12 cellular contexts compared by ENCODE assay signal in genomic region chr2:2664989-2665833, GRCh38.
A peak's percentile ranks its signal among the peaks of the same experiment; 100 is the strongest.
DNase-seq lines count a peak whose midpoint lies in the region; ATAC-seq and TF ChIP-seq lines count a peak whose summit lies in the region.
"Had no signal": no experiment of that assay in that cellular context is flagged by ENCODE, and none has a peak within 500 bp of the region (broad histone marks: within the 10 kb centered on the region; RNA-seq: fewer than 3 reads in every experiment).

No MANE protein-coding gene starts in this region.

- H3K27me3 Mint-ChIP-seq in activated CD8-positive, alpha-beta T cell treated with anti-CD3 and anti-CD28 coated beads for 36 hours: no peaks in the 10 kb centered on the region
- H3K27me3 Mint-ChIP-seq in activated CD8-positive, alpha-beta T cell treated with anti-CD3 and anti-CD28 coated beads, Interleukin-2, amount 10 ng/mL, durations not matched to agents 7 days and 5 days (ENCODE audit: low read depth): no peaks in the 10 kb centered on the region
- H3K27me3 Mint-ChIP-seq in stimulated activated naive CD8-positive, alpha-beta T cell treated with anti-CD3 and anti-CD28 coated beads, Interleukin-15, amount 100 ng/mL, for 72 hours: no peaks in the 10 kb centered on the region
- peaks cover 17% of the 10 kb centered on the region for H3K27me3 Mint-ChIP-seq in endothelial cell (ENCODE audit: unreplicated experiment)
- H3K27me3 Mint-ChIP-seq: dendritic cell treated with granulocyte-macrophage colony-stimulating factor and Interleukin-4, amounts not matched to agents 40 ng/mL and 50 ng/mL, for 4 days had no signal

- no peaks in the 10 kb centered on the region for H3K9me3 ChIP-seq in PC-9 (ENCODE audit: insufficient read depth, low read depth)

- H4K20me1 ChIP-seq in PC-9 (ENCODE audit: insufficient read depth): no peaks in the 10 kb centered on the region; the same call in none of the 2 replicates

- no TSS peak for BruUV-seq in PC-9 (replicated peaks; lab: Mats Ljungman, UMichigan)

- no peak overlapping the region for H3K27ac Mint-ChIP-seq in activated CD8-positive, alpha-beta T cell treated with anti-CD3 and anti-CD28 coated beads for 36 hours
- H3K27ac Mint-ChIP-seq in activated CD8-positive, alpha-beta T cell treated with anti-CD3 and anti-CD28 coated beads, Interleukin-2, amount 10 ng/mL, durations not matched to agents 7 days and 5 days: no peak overlapping the region
- H3K27ac Mint-ChIP-seq in stimulated activated naive CD8-positive, alpha-beta T cell treated with anti-CD3 and anti-CD28 coated beads, Interleukin-15, amount 100 ng/mL, for 72 hours: no peak overlapping the region
- no peak overlapping the region for H3K27ac Mint-ChIP-seq in endothelial cell (ENCODE audit: unreplicated experiment)
- H3K27ac Mint-ChIP-seq: dendritic cell treated with granulocyte-macrophage colony-stimulating factor and Interleukin-4, amounts not matched to agents 40 ng/mL and 50 ng/mL, for 4 days had no signal

- peaks cover 93% of the 10 kb centered on the region for H3K27me3 ChIP-seq in PC-9 (ENCODE audit: insufficient read depth, low read depth)

- H3K4me3 ChIP-seq in PC-9: no peak overlapping the region

- H3K4me1 Mint-ChIP-seq in activated CD8-positive, alpha-beta T cell treated with anti-CD3 and anti-CD28 coated beads for 36 hours (ENCODE audit: low read depth): no peaks in the 10 kb centered on the region
- H3K4me1 Mint-ChIP-seq in activated CD8-positive, alpha-beta T cell treated with anti-CD3 and anti-CD28 coated beads, Interleukin-2, amount 10 ng/mL, durations not matched to agents 7 days and 5 days (ENCODE audit: low read depth): no peaks in the 10 kb centered on the region
- H3K4me1 Mint-ChIP-seq in stimulated activated naive CD8-positive, alpha-beta T cell treated with anti-CD3 and anti-CD28 coated beads, Interleukin-15, amount 100 ng/mL, for 72 hours: no peaks in the 10 kb centered on the region
- peaks cover 2% of the 10 kb centered on the region for H3K4me1 Mint-ChIP-seq in endothelial cell (ENCODE audit: unreplicated experiment)

- intact Hi-C loops in activated CD8-positive, alpha-beta T cell treated with anti-CD3 and anti-CD28 coated beads for 36 hours (cut with micrococcal nuclease): no loop called here
- intact Hi-C loops in PC-9 (cut with micrococcal nuclease; ENCODE audit: unreplicated experiment): no loop called here

- H3K9me2 ChIP-seq in PC-9 (ENCODE audit: insufficient read depth): no peaks in the 10 kb centered on the region

- CTCF ChIA-PET in activated CD8-positive, alpha-beta T cell treated with anti-CD3 and anti-CD28 coated beads for 36 hours (lab: Charles Lee): no interaction called here
- CTCF ChIA-PET in activated CD8-positive, alpha-beta T cell treated with anti-CD3 and anti-CD28 coated beads, Interleukin-2, amount 10 ng/mL, durations not matched to agents 7 days and 5 days (lab: Charles Lee): no interaction called here
- CTCF ChIA-PET in PC-9 (lab: Charles Lee): no interaction called here

- no peak for TF ChIP-seq CTCF in activated CD8-positive, alpha-beta T cell treated with anti-CD3 and anti-CD28 coated beads for 36 hours (IDR thresholded peaks at IDR 0.05)
- TF ChIP-seq CTCF in endothelial cell (IDR thresholded peaks at IDR 0.05; ENCODE audit: unreplicated experiment) (no peak), PC-9 (conservative IDR thresholded peaks at IDR 0.05) (no peak)

- DNase-seq in activated CD8-positive, alpha-beta T cell treated with anti-CD3 and anti-CD28 coated beads for 36 hours: no peak
- no peak for DNase-seq in activated CD8-positive, alpha-beta T cell treated with anti-CD3 and anti-CD28 coated beads, Interleukin-2, amount 10 ng/mL, durations not matched to agents 7 days and 5 days
- DNase-seq in SK-N-DZ (ENCODE audit: low spot score) (peak; percentile 25), iris pigment epithelial cell (ENCODE audit: low read depth) (peak; percentile 65), endothelial cell (ENCODE audit: low spot score) (no peak), PC-9 (no peak)
- no peak for DNase-seq in stimulated activated naive CD8-positive, alpha-beta T cell treated with anti-CD3 and anti-CD28 coated beads, Interleukin-15, amount 100 ng/mL, for 72 hours
- no peak for DNase-seq in activated CD4-positive, CD25-positive, alpha-beta regulatory T cell treated with anti-CD3 and anti-CD28 coated beads, Interleukin-2, amount 50 U/mL, for 72 hours
- DNase-seq: activated naive CD4-positive, alpha-beta T cell treated with Interleukin-2 at 50 U/mL for 16 hours; NCI-H2107; small intestine had no signal

- peak; percentile 27 for ATAC-seq in activated CD8-positive, alpha-beta T cell treated with anti-CD3 and anti-CD28 coated beads for 36 hours
- no peak for ATAC-seq in activated CD8-positive, alpha-beta T cell treated with anti-CD3 and anti-CD28 coated beads, Interleukin-2, amount 10 ng/mL, durations not matched to agents 7 days and 5 days
- peak; percentile 18 for ATAC-seq in stimulated activated naive CD8-positive, alpha-beta T cell treated with anti-CD3 and anti-CD28 coated beads, Interleukin-15, amount 100 ng/mL, for 72 hours

- no peaks in the 10 kb centered on the region for H3K36me3 ChIP-seq in PC-9 (ENCODE audit: low read depth)

- H3F3A ChIP-seq in PC-9 (ENCODE audit: insufficient read depth, low read depth): no peaks in the 10 kb centered on the region

- no peak overlapping the region for H3K4me2 ChIP-seq in PC-9

- no peaks in the 10 kb centered on the region for H3K4me1 ChIP-seq in PC-9 (replicated peaks; ENCODE audit: insufficient read depth)

- H3K79me2 ChIP-seq in PC-9 (ENCODE audit: low read depth): no peaks in the 10 kb centered on the region

- H3K9me3 Mint-ChIP-seq in activated CD8-positive, alpha-beta T cell treated with anti-CD3 and anti-CD28 coated beads for 36 hours: peaks cover 4% of the 10 kb centered on the region
- H3K9me3 Mint-ChIP-seq in activated CD8-positive, alpha-beta T cell treated with anti-CD3 and anti-CD28 coated beads, Interleukin-2, amount 10 ng/mL, durations not matched to agents 7 days and 5 days (ENCODE audit: insufficient read depth): no peaks in the 10 kb centered on the region
- peaks cover 5 to 6% of the 10 kb centered on the region in 2 donors for H3K9me3 Mint-ChIP-seq in stimulated activated naive CD8-positive, alpha-beta T cell treated with anti-CD3 and anti-CD28 coated beads, Interleukin-15, amount 100 ng/mL, for 72 hours
- H3K9me3 Mint-ChIP-seq in endothelial cell (ENCODE audit: unreplicated experiment): no peaks in the 10 kb centered on the region
- H3K9me3 Mint-ChIP-seq: dendritic cell treated with granulocyte-macrophage colony-stimulating factor and Interleukin-4, amounts not matched to agents 40 ng/mL and 50 ng/mL, for 4 days had no signal

- POLR2A ChIA-PET in activated CD8-positive, alpha-beta T cell treated with anti-CD3 and anti-CD28 coated beads for 36 hours (lab: Charles Lee): no interaction called here
- POLR2A ChIA-PET in activated CD8-positive, alpha-beta T cell treated with anti-CD3 and anti-CD28 coated beads, Interleukin-2, amount 10 ng/mL, durations not matched to agents 7 days and 5 days (lab: Charles Lee): no interaction called here
- POLR2A ChIA-PET in PC-9 (lab: Charles Lee; ENCODE audit: unreplicated experiment): no interaction called here

- H3K27ac ChIP-seq in PC-9: no peak overlapping the region

- no peak overlapping the region for H3K4me3 Mint-ChIP-seq in activated CD8-positive, alpha-beta T cell treated with anti-CD3 and anti-CD28 coated beads for 36 hours
- no peak overlapping the region for H3K4me3 Mint-ChIP-seq in activated CD8-positive, alpha-beta T cell treated with anti-CD3 and anti-CD28 coated beads, Interleukin-2, amount 10 ng/mL, durations not matched to agents 7 days and 5 days
- H3K4me3 Mint-ChIP-seq in stimulated activated naive CD8-positive, alpha-beta T cell treated with anti-CD3 and anti-CD28 coated beads, Interleukin-15, amount 100 ng/mL, for 72 hours: no peak overlapping the region
- no peak overlapping the region for H3K4me3 Mint-ChIP-seq in endothelial cell (ENCODE audit: unreplicated experiment)
- H3K4me3 Mint-ChIP-seq: dendritic cell treated with granulocyte-macrophage colony-stimulating factor and Interleukin-4, amounts not matched to agents 40 ng/mL and 50 ng/mL, for 4 days had no signal

- H2AFZ ChIP-seq in PC-9: no peak overlapping the region

- H3K36me3 Mint-ChIP-seq in activated CD8-positive, alpha-beta T cell treated with anti-CD3 and anti-CD28 coated beads for 36 hours (ENCODE audit: low read depth): no peaks in the 10 kb centered on the region
- no peaks in the 10 kb centered on the region for H3K36me3 Mint-ChIP-seq in activated CD8-positive, alpha-beta T cell treated with anti-CD3 and anti-CD28 coated beads, Interleukin-2, amount 10 ng/mL, durations not matched to agents 7 days and 5 days (ENCODE audit: low read depth)
- H3K36me3 Mint-ChIP-seq in endothelial cell (ENCODE audit: low read depth, unreplicated experiment): no peaks in the 10 kb centered on the region

Comparison
In these comparisons a context has a peak if more than half of its experiments do, and no peak if none do; other contexts are left out.
1. DNase-seq: peak in SK-N-DZ (single experiment) and iris pigment epithelial cell (single experiment); none in activated CD8-positive, alpha-beta T cell treated with anti-CD3 and anti-CD28 coated beads for 36 hours (single experiment), activated CD8-positive, alpha-beta T cell treated with anti-CD3 and anti-CD28 coated beads, Interleukin-2, amount 10 ng/mL, durations not matched to agents 7 days and 5 days (single experiment), stimulated activated naive CD8-positive, alpha-beta T cell treated with anti-CD3 and anti-CD28 coated beads, Interleukin-15, amount 100 ng/mL, for 72 hours (0 of 2), endothelial cell (single experiment), PC-9 (0 of 2) and activated CD4-positive, CD25-positive, alpha-beta regulatory T cell treated with anti-CD3 and anti-CD28 coated beads, Interleukin-2, amount 50 U/mL, for 72 hours (single experiment).